ENCODE assay signal across 8 cellular contexts in genomic region chr12:56188116-56188785, GRCh38. TPM values are rescaled to one million over a fixed set of nuclear protein-coding genes. Genes with fewer than 3 reads are reported as not detected.
DNase-seq lines count a peak whose midpoint lies in the region; ATAC-seq and TF ChIP-seq lines count a peak whose summit lies in the region.

No MANE protein-coding gene starts in this region.

- H3F3A ChIP-seq in neural progenitor cell (ENCODE audit: low read depth), result peaks cover 45% of the 10 kb centered on the region

- peaks cover 49% of the 10 kb centered on the region for H3K79me2 ChIP-seq in neural progenitor cell (ENCODE audit: low read depth)

- H4K20me1 ChIP-seq in neural progenitor cell (ENCODE audit: low read depth), result peaks cover 20% of the 10 kb centered on the region

- peaks cover 18% of the 10 kb centered on the region for H3K36me3 Mint-ChIP-seq in neural progenitor cell

- no peak for ATAC-seq in GM18870 (IDR thresholded peaks at IDR 0.05; ENCODE audit: unreplicated experiment)

- H3K36me3 ChIP-seq in NT2/D1 (ENCODE audit: insufficient read depth, insufficient read length, low read length) (peaks cover 34% of the 10 kb centered on the region), neural progenitor cell (peaks cover 25% of the 10 kb centered on the region)
- H3K36me3 ChIP-seq in effector memory CD4-positive, alpha-beta T cell (ENCODE audit: control insufficient read depth, insufficient read depth, low read length), result peaks cover 15% of the 10 kb centered on the region

- H3K4me3 Mint-ChIP-seq in neural progenitor cell, result peak overlapping the region; percentile 94

- H3K27me3 Mint-ChIP-seq in neural progenitor cell (ENCODE audit: insufficient read depth, low read depth), result peaks cover 19% of the 10 kb centered on the region

- peak overlapping the region; percentile 94 for H3K27ac Mint-ChIP-seq in neural progenitor cell

- H3K9me3 Mint-ChIP-seq in neural progenitor cell, result peaks cover 9% of the 10 kb centered on the region

- no peaks in the 10 kb centered on the region for H3K27me3 ChIP-seq in NT2/D1 (ENCODE audit: insufficient read depth, insufficient read length)
- no peaks in the 10 kb centered on the region for H3K27me3 ChIP-seq in effector memory CD4-positive, alpha-beta T cell (replicated peaks; ENCODE audit: control insufficient read depth, insufficient read depth, low read length, poor library complexity, severe bottlenecking)
- no peaks in the 10 kb centered on the region for H3K27me3 ChIP-seq in neural progenitor cell

- peak overlapping the region; percentile 75 for H3K27ac ChIP-seq in effector memory CD4-positive, alpha-beta T cell (ENCODE audit: insufficient read depth, low read length, poor library complexity, severe bottlenecking)
- peak overlapping the region; percentile 88 for H3K27ac ChIP-seq in neural progenitor cell

- H3K4me1 Mint-ChIP-seq in neural progenitor cell, result peaks cover 26% of the 10 kb centered on the region

- H2AFZ ChIP-seq in neural progenitor cell (replicated peaks), result no peak overlapping the region

- in situ Hi-C loops in GM13976 (cut with MboI; ENCODE audit: low sequenced_read_pairs, unreplicated experiment), result no loop called here

- H3K4me1 ChIP-seq in NT2/D1 (ENCODE audit: insufficient read depth, insufficient read length) (no peaks in the 10 kb centered on the region), neural progenitor cell (peaks cover 10% of the 10 kb centered on the region)
- H3K4me1 ChIP-seq in effector memory CD4-positive, alpha-beta T cell (ENCODE audit: control insufficient read depth, insufficient read depth, low read length, poor library complexity, severe bottlenecking), result peaks cover 15% of the 10 kb centered on the region

- no peaks in the 10 kb centered on the region for H3K9me3 ChIP-seq in NT2/D1 (ENCODE audit: insufficient read depth, low read length)
- no peaks in the 10 kb centered on the region for H3K9me3 ChIP-seq in effector memory CD4-positive, alpha-beta T cell (ENCODE audit: control insufficient read depth, low read length)
- H3K9me3 ChIP-seq in neural progenitor cell (ENCODE audit: low read depth), result no peaks in the 10 kb centered on the region

- H3K9ac ChIP-seq in NT2/D1 (ENCODE audit: insufficient read length, low read depth) (peak overlapping the region; percentile 91), neural progenitor cell (peak overlapping the region; percentile 88)

- H3K4me2 ChIP-seq in neural progenitor cell, result peak overlapping the region; percentile 93

- DNase-seq in ELR (ENCODE audit: low read depth) (peak; percentile 37), NT2/D1 (ENCODE audit: low read depth, low spot score) (no peak), neural progenitor cell (ENCODE audit: low spot score) (peak; percentile 15), GM13976 (ENCODE audit: low spot score) (no peak), DMS 273 treated with DMSO at 0.1 percent for 48 hours (lab: John Stamatoyannopoulos, UW) (no peak), COLO668 (lab: John Stamatoyannopoulos, UW; ENCODE audit: unreplicated experiment) (no peak)
- no peak for DNase-seq in effector memory CD4-positive, alpha-beta T cell

- H3K4me3 ChIP-seq in NT2/D1 (ENCODE audit: insufficient read length, low read depth) (peak overlapping the region; percentile 76), neural progenitor cell (peak overlapping the region; percentile 96)
- peak overlapping the region; percentile 74 for H3K4me3 ChIP-seq in effector memory CD4-positive, alpha-beta T cell (ENCODE audit: insufficient read depth, low read depth, low read length, poor library complexity, severe bottlenecking)

- TF ChIP-seq CTCF in neural progenitor cell (IDR thresholded peaks at IDR 0.05), result no peak
- TF ChIP-seq CTCF in GM13976 (IDR thresholded peaks at IDR 0.05; ENCODE audit: borderline replicate concordance, control extremely low read depth, extremely low read depth, insufficient read depth, missing control alignments), result no peak

RNA-seq across cellular contexts. Expression of gene SMARCC2, which starts 1.0 kb away (rescaled TPM):
- total RNA-seq in neural progenitor cell (ENCODE audit: low replicate concordance), result 92.3 and 103 TPM in 2 replicates

RNA-seq across cellular contexts. Expression of gene MYL6, which starts 30.1 kb away (rescaled TPM):
- 1,139 and 1,233 TPM in 2 replicates for total RNA-seq in neural progenitor cell (ENCODE audit: low replicate concordance)

RNA-seq across cellular contexts. Expression of gene RNF41, which starts 33.5 kb away (rescaled TPM):
- total RNA-seq in neural progenitor cell (ENCODE audit: low replicate concordance), result 52.1 and 68.9 TPM in 2 replicates

RNA-seq across cellular contexts. Expression of gene MYL6B, which starts 35.9 kb away (rescaled TPM):
- total RNA-seq in neural progenitor cell (ENCODE audit: low replicate concordance), result 131 and 198 TPM in 2 replicates

RNA-seq across cellular contexts. Expression of gene NABP2, which starts 35.9 kb away (rescaled TPM):
- total RNA-seq in neural progenitor cell (ENCODE audit: low replicate concordance), result 27.9 and 40.9 TPM in 2 replicates

Comparison
In these comparisons a context has a peak if more than half of its experiments do, and no peak if none do; other contexts are left out.
1. DNase-seq: peak in ELR (single experiment) and neural progenitor cell (single experiment); none in NT2/D1 (single experiment), effector memory CD4-positive, alpha-beta T cell (0 of 3), GM13976 (single experiment), DMS 273 treated with DMSO at 0.1 percent for 48 hours (single experiment) and COLO668 (single experiment).
2. Peak in every context shown above with its lines, with median percentiles within 50 percentile points of each other: H3K4me3 ChIP-seq.